Comparison of ENCODE assay signal across 1 cellular context in the genomic region with DNA sequence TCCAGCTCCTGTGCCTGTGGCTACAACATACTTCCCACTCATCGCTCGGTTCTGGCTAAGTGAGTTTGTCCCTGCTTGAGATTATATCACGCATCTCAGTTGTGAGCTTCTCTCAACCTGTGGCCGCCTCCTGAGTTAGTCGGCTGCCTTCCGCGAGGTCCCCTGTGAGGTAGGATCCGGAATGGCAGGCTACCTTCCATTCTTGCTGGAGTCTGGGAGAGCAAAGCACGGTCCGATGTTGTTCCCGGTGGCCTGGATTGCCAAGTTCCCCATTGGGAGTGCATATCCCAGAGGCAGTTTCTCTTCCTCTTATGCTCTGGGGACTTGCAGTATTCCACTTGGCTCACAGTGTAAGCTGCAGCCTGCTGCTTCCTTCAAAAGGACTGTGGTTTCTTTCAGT.
TF ChIP-seq lines count a peak whose summit lies in the region.

No MANE protein-coding gene starts in this region.

TF ChIP-seq in H1, 55 proteins besides CTCF, POLR2A, EP300 and RAD21:
- TF ChIP-seq RNF2 (IDR thresholded peaks at IDR 0.05; ENCODE audit: borderline replicate concordance, low read depth, low read length, missing control alignments, poor library complexity, severe bottlenecking) (no peak), BCL11A (IDR thresholded peaks at IDR 0.05; ENCODE audit: low read depth in 2 of 2, low read length in 2 of 2) (no peak), ASH2L (IDR thresholded peaks at IDR 0.05; ENCODE audit: low read length) (no peak), ZNF274 (IDR thresholded peaks at IDR 0.05; ENCODE audit: borderline replicate concordance, extremely low read depth, low read length) (no peak), CHD2 (IDR thresholded peaks at IDR 0.05; ENCODE audit: low read length) (no peak)
